In the genomic region with DNA sequence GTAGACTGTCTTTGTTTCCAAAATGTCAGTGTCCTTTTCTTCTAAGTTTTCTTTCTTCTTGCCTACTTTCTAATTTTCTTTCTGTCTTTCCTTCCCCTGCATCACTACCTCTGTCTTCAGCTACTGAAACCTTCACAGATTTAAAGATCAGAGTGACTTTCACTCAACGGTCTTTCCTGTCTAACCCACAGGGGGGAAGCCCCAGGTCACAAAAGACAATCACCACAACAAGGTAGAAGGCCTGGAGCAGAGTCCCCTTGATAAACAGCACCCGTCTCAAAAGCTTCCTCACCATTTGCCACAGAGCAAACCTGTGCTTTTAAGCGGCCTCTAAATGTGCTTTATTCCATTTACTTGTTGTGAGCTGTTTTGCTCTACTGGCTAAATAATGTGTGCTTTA, we compare ENCODE assay signal across 9 cellular contexts.
DNase-seq lines count a peak whose midpoint lies in the region; ATAC-seq and TF ChIP-seq lines count a peak whose summit lies in the region.
"Had no signal": no experiment of that assay in that cellular context is flagged by ENCODE, and none has a peak within 500 bp of the region (broad histone marks: within the 10 kb centered on the region; RNA-seq: fewer than 3 reads in every experiment).

No MANE protein-coding gene starts in this region.

- peak; percentile 70 for TF ChIP-seq CTCF in DND-41 (IDR thresholded peaks at IDR 0.05; ENCODE audit: borderline replicate concordance, extremely low read depth, low read length, poor library complexity, severe bottlenecking)

- H3K9ac ChIP-seq in DND-41 (ENCODE audit: low read depth, low read length), result peak overlapping the region; percentile 53
- H3K9ac ChIP-seq: parathyroid adenoma had no signal

- no peaks in the 10 kb centered on the region for H3K27me3 ChIP-seq in DND-41 (ENCODE audit: insufficient read depth, low read length, poor library complexity)

- ATAC-seq in DND-41 (ENCODE audit: insufficient read depth, low read depth), result peak; percentile 92
- peak; percentile 88 for ATAC-seq in GM19467 (IDR thresholded peaks at IDR 0.05; ENCODE audit: unreplicated experiment)
- peak; percentile 95 for ATAC-seq in HG03520 (IDR thresholded peaks at IDR 0.05; ENCODE audit: unreplicated experiment)

- peak overlapping the region; percentile 63 for H3K4me2 ChIP-seq in DND-41 (ENCODE audit: insufficient read depth, low read length)

- peak overlapping the region; percentile 54 for H2AFZ ChIP-seq in DND-41 (ENCODE audit: low read depth, low read length)
- H2AFZ ChIP-seq: parathyroid adenoma had no signal

- H3K36me3 ChIP-seq in DND-41 (ENCODE audit: insufficient read depth, low read length), result no peaks in the 10 kb centered on the region

- peak; percentile 89 for DNase-seq in DND-41
- peak; percentile 17 for DNase-seq in activated gamma-delta T cell treated with anti-CD3 and anti-CD28 coated beads, Interleukin-2, amount 50 U/mL, for 16 hours (ENCODE audit: low read depth)
- no peak for DNase-seq in NCI-H1105 treated with DMSO at 0.1 percent for 48 hours (lab: John Stamatoyannopoulos, UW)
- DNase-seq in T-helper 9 cell, result no peak
- DNase-seq in retina, result no peak
- no peak for DNase-seq in amniotic stem cell (lab: John Stamatoyannopoulos, UW)

- H3K79me2 ChIP-seq in DND-41 (ENCODE audit: insufficient read depth, low read length), result no peaks in the 10 kb centered on the region
- H3K79me2 ChIP-seq: parathyroid adenoma had no signal

- H4K20me1 ChIP-seq in DND-41 (ENCODE audit: insufficient read depth, low read length), result no peaks in the 10 kb centered on the region

- peaks cover 57% of the 10 kb centered on the region for H3K4me1 ChIP-seq in DND-41 (ENCODE audit: insufficient read depth, low read length)
- H3K4me1 ChIP-seq: parathyroid adenoma had no signal

- no peaks in the 10 kb centered on the region for H3K9me3 ChIP-seq in DND-41 (ENCODE audit: insufficient read depth, low read length, severe bottlenecking)

- peak overlapping the region in 1 of 2 experiments; percentile 26; a peak in 2 of 4 replicates for H3K4me3 ChIP-seq in DND-41 (ENCODE audit: low read depth in 1 of 2, low read length in 2 of 2)

- H3K27ac ChIP-seq in DND-41 (ENCODE audit: low read length), result peak overlapping the region; percentile 93
- H3K27ac ChIP-seq: parathyroid adenoma had no signal

Comparison
In these comparisons a context has a peak if more than half of its experiments do, and no peak if none do; other contexts are left out.
1. DNase-seq: peak in DND-41 (single experiment) and activated gamma-delta T cell treated with anti-CD3 and anti-CD28 coated beads, Interleukin-2, amount 50 U/mL, for 16 hours (single experiment); none in NCI-H1105 treated with DMSO at 0.1 percent for 48 hours (single experiment), T-helper 9 cell (single experiment), retina (single experiment) and amniotic stem cell (single experiment).
2. Peak in every context shown above with its lines, with median percentiles within 50 percentile points of each other: ATAC-seq.